ENCODE assay signal across 8 cellular contexts in the genomic region with DNA sequence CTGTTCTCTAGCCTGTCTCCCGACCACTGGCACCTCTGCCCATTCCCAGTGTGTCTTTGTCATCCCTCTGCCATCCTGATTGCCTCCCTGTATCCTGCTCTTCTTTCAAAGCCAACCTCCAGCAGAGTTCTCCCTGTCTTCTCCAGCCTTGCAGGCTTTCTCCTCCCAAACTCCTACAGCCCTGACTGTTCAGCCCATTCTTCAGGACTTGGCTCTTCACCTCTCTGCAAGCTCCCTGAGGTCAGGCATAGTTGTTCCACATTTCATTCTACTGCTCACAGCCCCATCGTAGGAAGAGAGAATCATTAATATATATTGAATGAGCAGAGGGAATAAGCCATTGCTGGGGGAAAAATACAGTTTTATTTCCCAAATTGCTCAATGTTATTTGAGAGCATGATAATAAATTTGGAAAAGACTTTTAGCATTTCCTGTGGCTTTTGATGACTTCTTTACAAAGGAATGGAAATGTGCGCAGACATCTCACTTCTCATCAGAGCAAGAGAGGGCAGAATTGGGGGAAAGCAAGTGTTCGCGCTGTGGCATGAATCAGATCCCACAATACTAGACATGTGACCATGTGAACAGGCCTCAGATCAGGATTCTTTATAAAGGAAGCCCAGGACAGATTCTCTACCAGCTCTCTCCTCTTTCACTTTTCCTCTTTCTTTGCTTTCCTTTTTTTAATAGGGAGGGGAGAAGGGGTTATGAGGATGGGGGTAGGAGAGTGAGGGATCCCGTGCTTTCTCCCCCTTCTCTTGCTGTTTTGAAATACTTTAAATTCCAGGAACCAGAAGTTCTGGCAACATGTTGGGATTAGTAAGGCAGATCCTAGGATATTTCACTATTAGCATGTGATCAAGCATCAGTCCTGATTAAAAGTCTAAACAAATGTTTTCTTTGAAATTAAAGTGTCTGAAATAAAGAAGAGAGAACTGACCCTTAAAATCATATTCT. TPM values are rescaled to one million over a fixed set of nuclear protein-coding genes. Genes with fewer than 3 reads are reported as not detected.
A peak's percentile ranks its signal among the peaks of the same experiment; 100 is the strongest.
DNase-seq lines count a peak whose midpoint lies in the region; ATAC-seq and TF ChIP-seq lines count a peak whose summit lies in the region.

No MANE protein-coding gene starts in this region.

- no peaks in the 10 kb centered on the region for H3K36me3 Mint-ChIP-seq in nephron progenitor cell (ENCODE audit: low read depth)
- no peaks in the 10 kb centered on the region for H3K36me3 Mint-ChIP-seq in T-helper 2 cell treated with Interferon-gamma antibody and Interleukin-4, amounts not matched to agents 5 μg/mL and 100 μg/mL, for 36 hours (ENCODE audit: low read depth)

- ATAC-seq in GM21786 (IDR thresholded peaks at IDR 0.05; ENCODE audit: unreplicated experiment), result no peak

- peak overlapping the region; percentile 16 for H3K4me3 ChIP-seq in AG09309 (ENCODE audit: control insufficient read depth, low read depth, low read length)
- peak overlapping the region; percentile 12; the same call in 1 of the 2 replicates for H3K4me3 ChIP-seq in SJSA1
- H3K4me3 ChIP-seq in parathyroid adenoma (ENCODE audit: low read depth, low read length), result peak overlapping the region; percentile 3

- no peak overlapping the region for H3K27ac Mint-ChIP-seq in nephron progenitor cell
- H3K27ac Mint-ChIP-seq in T-helper 2 cell treated with Interferon-gamma antibody and Interleukin-4, amounts not matched to agents 5 μg/mL and 100 μg/mL, for 36 hours, result no peak overlapping the region

- no peaks in the 10 kb centered on the region for H3K9me3 ChIP-seq in SJSA1 (replicated peaks)
- H3K9me3 ChIP-seq in parathyroid adenoma (ENCODE audit: control insufficient read depth, low read length), result no peaks in the 10 kb centered on the region

- H3K4me2 ChIP-seq in parathyroid adenoma (ENCODE audit: low read length), result peak overlapping the region; percentile 16

- H3K4me1 ChIP-seq in SJSA1 (replicated peaks), result peaks cover 52% of the 10 kb centered on the region
- H3K4me1 ChIP-seq in parathyroid adenoma, result peaks cover 98% of the 10 kb centered on the region

- peaks cover 77% of the 10 kb centered on the region for H3K4me1 Mint-ChIP-seq in nephron progenitor cell
- peaks cover 30% of the 10 kb centered on the region for H3K4me1 Mint-ChIP-seq in T-helper 2 cell treated with Interferon-gamma antibody and Interleukin-4, amounts not matched to agents 5 μg/mL and 100 μg/mL, for 36 hours (ENCODE audit: low read depth)

- DNase-seq in AG09309 (ENCODE audit: low read depth) (peak; percentile 97), SJSA1 (ENCODE audit: low read depth in 1 of 2, low spot score in 2 of 2) (peak; percentile 65 to 85), fibroblast of peridontal ligament (ENCODE audit: extremely low read depth) (peak; percentile 96), nephron progenitor cell (no peak), cerebellum (ENCODE audit: low spot score) (no peak)
- no peak for DNase-seq in T-helper 2 cell treated with Interferon-gamma antibody and Interleukin-4, amounts not matched to agents 5 μg/mL and 100 μg/mL, for 36 hours (ENCODE audit: low spot score)

- peaks cover 37% of the 10 kb centered on the region for H3K79me2 ChIP-seq in parathyroid adenoma

- peaks cover 23% of the 10 kb centered on the region for H3K27me3 Mint-ChIP-seq in nephron progenitor cell (ENCODE audit: low read depth, poor library complexity)
- H3K27me3 Mint-ChIP-seq in T-helper 2 cell treated with Interferon-gamma antibody and Interleukin-4, amounts not matched to agents 5 μg/mL and 100 μg/mL, for 36 hours (ENCODE audit: low read depth), result peaks cover 11% of the 10 kb centered on the region

- H3K9me3 Mint-ChIP-seq in nephron progenitor cell, result no peaks in the 10 kb centered on the region
- no peaks in the 10 kb centered on the region for H3K9me3 Mint-ChIP-seq in T-helper 2 cell treated with Interferon-gamma antibody and Interleukin-4, amounts not matched to agents 5 μg/mL and 100 μg/mL, for 36 hours

- H3K36me3 ChIP-seq in SJSA1 (no peaks in the 10 kb centered on the region), parathyroid adenoma (ENCODE audit: control insufficient read depth, insufficient read depth, low read length) (no peaks in the 10 kb centered on the region)

- H3K4me3 Mint-ChIP-seq in nephron progenitor cell, result no peak overlapping the region
- H3K4me3 Mint-ChIP-seq in T-helper 2 cell treated with Interferon-gamma antibody and Interleukin-4, amounts not matched to agents 5 μg/mL and 100 μg/mL, for 36 hours, result no peak overlapping the region

- no peak overlapping the region for H2AFZ ChIP-seq in parathyroid adenoma

- no peaks in the 10 kb centered on the region for H3K27me3 ChIP-seq in SJSA1 (replicated peaks)
- H3K27me3 ChIP-seq in parathyroid adenoma (ENCODE audit: control insufficient read depth, insufficient read depth, low read length), result no peaks in the 10 kb centered on the region

- peak overlapping the region; percentile 96 for H3K27ac ChIP-seq in SJSA1
- peak overlapping the region; percentile 55 for H3K27ac ChIP-seq in parathyroid adenoma

- TF ChIP-seq CTCF in AG09309 (IDR thresholded peaks at IDR 0.05; ENCODE audit: control insufficient read depth, insufficient read depth, low read depth, low read length, missing control alignments), result no peak
- no peak for TF ChIP-seq CTCF in parathyroid adenoma (IDR thresholded peaks at IDR 0.05)
- no peak for TF ChIP-seq CTCF in nephron progenitor cell (IDR thresholded peaks at IDR 0.05)

- H3K9ac ChIP-seq in parathyroid adenoma, result no peak overlapping the region

RNA-seq across cellular contexts. Expression of a gene that starts 37.5 kb away (rescaled TPM):
- 12.9 and 13.1 TPM in 2 replicates for total RNA-seq in SJSA1 (2014; rRNA removed; shearing (Covaris generic))
- total RNA-seq in cerebellum, result 13.0 TPM

Comparison
In these comparisons a context has a peak if more than half of its experiments do, and no peak if none do; other contexts are left out.
1. DNase-seq: peak in AG09309 (single experiment), SJSA1 (2 of 2) and fibroblast of peridontal ligament (single experiment); none in nephron progenitor cell (single experiment), T-helper 2 cell treated with Interferon-gamma antibody and Interleukin-4, amounts not matched to agents 5 μg/mL and 100 μg/mL, for 36 hours (single experiment) and cerebellum (single experiment).
2. Peak in every context shown above with its lines, with median percentiles within 50 percentile points of each other: H3K4me3 ChIP-seq.